ENCODE assay signal across 26 cellular contexts in the genomic region with DNA sequence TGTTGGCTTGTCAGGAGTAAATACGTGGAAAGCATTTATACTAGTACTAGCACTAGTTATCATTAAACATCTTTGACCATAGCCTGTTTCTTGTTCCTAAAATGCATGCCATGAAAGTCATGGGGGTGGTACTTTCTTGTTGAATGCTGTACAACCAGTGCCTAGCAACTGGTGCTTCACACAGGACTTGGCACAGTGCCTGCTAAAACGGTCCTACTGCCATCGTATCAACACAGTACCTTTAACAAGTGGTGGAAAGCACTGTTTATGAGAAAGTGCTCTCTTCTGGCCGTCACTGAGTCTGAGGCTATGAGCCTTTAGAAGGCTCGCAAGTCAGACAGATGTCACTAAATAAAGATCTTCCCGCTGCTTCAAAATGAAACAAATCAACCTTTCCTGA. TPM values are rescaled to one million over a fixed set of nuclear protein-coding genes. Genes with fewer than 3 reads are reported as not detected.
A peak's percentile ranks its signal among the peaks of the same experiment; 100 is the strongest.
DNase-seq lines count a peak whose midpoint lies in the region; ATAC-seq and FAIRE-seq lines count a peak whose summit lies in the region.
"Had no signal": no experiment of that assay in that cellular context is flagged by ENCODE, and none has a peak within 500 bp of the region (broad histone marks: within the 10 kb centered on the region; RNA-seq: fewer than 3 reads in every experiment).

No MANE protein-coding gene starts in this region.

- FAIRE-seq in HTR-8/SVneo (lab: Jason Lieb, UNC) (peak; percentile 67), islet of Langerhans (lab: Jason Lieb, UNC) (peak; percentile 56)
- FAIRE-seq: GM12891 had no signal

- H3K27me3 Mint-ChIP-seq in activated T-cell treated with anti-CD3 and anti-CD28 coated beads, Interleukin-2, amount 50 U/mL, for 72 hours (ENCODE audit: low read depth): no peaks in the 10 kb centered on the region
- H3K27me3 Mint-ChIP-seq: IgD-negative memory B cell had no signal

- H3K4me3 Mint-ChIP-seq in activated T-cell treated with anti-CD3 and anti-CD28 coated beads, Interleukin-2, amount 50 U/mL, for 72 hours: no peak overlapping the region
- H3K4me3 Mint-ChIP-seq: CD14-positive monocyte; CD8-positive, alpha-beta memory T cell; IgD-negative memory B cell had no signal

- no peak for ATAC-seq in activated T-cell treated with anti-CD3 and anti-CD28 coated beads, Interleukin-2, amount 50 U/mL, for 72 hours (replicated peaks in 1 of 2)
- ATAC-seq: HCT116 had no signal

- H3K36me3 Mint-ChIP-seq in activated T-cell treated with anti-CD3 and anti-CD28 coated beads, Interleukin-2, amount 50 U/mL, for 72 hours (ENCODE audit: insufficient read depth in 2 of 2): peaks cover 24 to 53% of the 10 kb centered on the region in 2 donors

- DNase-seq in NCI-H2029 (lab: John Stamatoyannopoulos, UW): peak; percentile 12
- DNase-seq in NCI-H2029 treated with DMSO at 0.1 percent for 48 hours (lab: John Stamatoyannopoulos, UW): no peak
- no peak for DNase-seq in activated T-cell treated with anti-CD3 and anti-CD28 coated beads, Interleukin-2, amount 50 U/mL, for 72 hours
- no peak for DNase-seq in activated T-cell treated with anti-CD3 and anti-CD28 coated beads, Interleukin-2, amount 50 U/mL, for 48 hours
- no peak for DNase-seq in HTR-8/SVneo (ENCODE audit: insufficient read length, low spot score)
- DNase-seq in NCI-H128 (lab: John Stamatoyannopoulos, UW; ENCODE audit: unreplicated experiment): no peak
- no peak for DNase-seq in NCI-H748 (lab: John Stamatoyannopoulos, UW; ENCODE audit: unreplicated experiment)
- DNase-seq: BE2C; CD8-positive, alpha-beta memory T cell; DMS 273 treated with DMSO at 0.1 percent for 48 hours; DMS79; EL; GF-D8; MM.1S; NCI-H1417; NCI-H1694 treated with DMSO at 0.1 percent for 48 hours; NCI-H446; NCI-H524 treated with DMSO at 0.1 percent for 48 hours; NCI-H82; RPMI8226; SHP77 had no signal

- H3K4me1 Mint-ChIP-seq in activated T-cell treated with anti-CD3 and anti-CD28 coated beads, Interleukin-2, amount 50 U/mL, for 72 hours (ENCODE audit: low read depth): peaks cover 20% of the 10 kb centered on the region
- H3K4me1 Mint-ChIP-seq: CD14-positive monocyte, IgD-negative memory B cell had no signal

- peak overlapping the region; percentile 65 for H3K27ac Mint-ChIP-seq in activated T-cell treated with anti-CD3 and anti-CD28 coated beads, Interleukin-2, amount 50 U/mL, for 72 hours
- H3K27ac Mint-ChIP-seq: CD14-positive monocyte had no signal

- H3K9me3 Mint-ChIP-seq in activated T-cell treated with anti-CD3 and anti-CD28 coated beads, Interleukin-2, amount 50 U/mL, for 72 hours: no peaks in the 10 kb centered on the region
- H3K9me3 Mint-ChIP-seq: CD8-positive, alpha-beta memory T cell had no signal

RNA-seq across cellular contexts. Expression of a gene that starts 21.6 kb away (rescaled TPM):
- 10 to 100 TPM; 37.8 to 48.8 TPM for total RNA-seq in activated T-cell treated with anti-CD3 and anti-CD28 coated beads, Interleukin-2, amount 50 U/mL, for 72 hours

RNA-seq across cellular contexts. Expression of a gene that starts 37.0 kb away (rescaled TPM):
- total RNA-seq in activated T-cell treated with anti-CD3 and anti-CD28 coated beads, Interleukin-2, amount 50 U/mL, for 72 hours: 10 to 100 TPM; 49.6 to 49.8 TPM
